In genomic region chr6:111057074-111057752, GRCh38 we compare ENCODE assay signal across 8 cellular contexts. TPM values are rescaled to one million over a fixed set of nuclear protein-coding genes. Genes with fewer than 3 reads are reported as not detected.
DNase-seq lines count a peak whose midpoint lies in the region; ATAC-seq and TF ChIP-seq lines count a peak whose summit lies in the region.

No MANE protein-coding gene starts in this region.

- no peak for TF ChIP-seq POLR2A in testis (IDR thresholded peaks at IDR 0.05)

- peaks cover 0 to 3% (median 0%) of the 10 kb centered on the region in 3 donors for H3K36me3 Mint-ChIP-seq in immature natural killer cell

- no peaks in the 10 kb centered on the region for H3K9me3 Mint-ChIP-seq in immature natural killer cell

- TF ChIP-seq CTCF in testis (IDR thresholded peaks at IDR 0.05), result peak; percentile 56 to 71 (median 61)

- H3K27ac ChIP-seq in testis, result no peak overlapping the region

- H3K27me3 ChIP-seq in testis, result no peaks in the 10 kb centered on the region

- no peak overlapping the region for H3K4me3 Mint-ChIP-seq in immature natural killer cell

- no peak overlapping the region for H3K27ac Mint-ChIP-seq in immature natural killer cell

- intact Hi-C loops in testis (cut with DNase I; ENCODE audit: low total_unique reads), result no loop called here

- ATAC-seq in HG02759 (IDR thresholded peaks at IDR 0.05; ENCODE audit: unreplicated experiment), result peak; percentile 62

- peak; percentile 59 for DNase-seq in SIG-M5 treated with dmso at 0.1 percent for 504 hours (lab: John Stamatoyannopoulos, UW; ENCODE audit: unreplicated experiment)
- no peak for DNase-seq in SIG-M5 (lab: John Stamatoyannopoulos, UW)
- peak; percentile 52 for DNase-seq in NCI-H69 (lab: John Stamatoyannopoulos, UW)
- peak; percentile 45 for DNase-seq in amniotic epithelial cell (ENCODE audit: low read depth)
- peak in 2 of 3 donors; percentile 2 to 4 for DNase-seq in immature natural killer cell
- no peak for DNase-seq in testis
- DNase-seq in activated CD4-positive, CD25-positive, alpha-beta regulatory T cell treated with anti-CD3 and anti-CD28 coated beads, Interleukin-2, amount 50 U/mL, for 72 hours, result no peak

- 55 to 59% methylated on average over 12 of the region's 12 CpGs for WGBS in testis, 2 donors

- H3K4me1 ChIP-seq in testis, result no peaks in the 10 kb centered on the region

- peaks cover 5 to 6% (median 6%) of the 10 kb centered on the region in 3 donors for H3K27me3 Mint-ChIP-seq in immature natural killer cell (ENCODE audit: low read depth in 3 of 3)

- no peaks in the 10 kb centered on the region for H3K4me1 Mint-ChIP-seq in immature natural killer cell

- H3K36me3 ChIP-seq in testis (ENCODE audit: low read depth, missing control alignments), result no peaks in the 10 kb centered on the region

- no peak overlapping the region for H3K4me3 ChIP-seq in testis

- no peaks in the 10 kb centered on the region for H3K9me3 ChIP-seq in testis

RNA-seq across cellular contexts. Expression of gene SLC16A10, which starts 30.1 kb away (rescaled TPM):
- polyA plus RNA-seq in immature natural killer cell (not detected), testis (ENCODE audit: insufficient read depth, low read depth, low replicate concordance) (9.0 TPM)
- total RNA-seq in testis, result 10 to 100 TPM; 12.0 to 16.9 TPM

Comparison
In these comparisons a context has a peak if more than half of its experiments do, and no peak if none do; other contexts are left out.
1. DNase-seq: peak in SIG-M5 treated with dmso at 0.1 percent for 504 hours (single experiment), NCI-H69 (single experiment), amniotic epithelial cell (single experiment) and immature natural killer cell (2 of 3); none in SIG-M5 (single experiment), testis (single experiment) and activated CD4-positive, CD25-positive, alpha-beta regulatory T cell treated with anti-CD3 and anti-CD28 coated beads, Interleukin-2, amount 50 U/mL, for 72 hours (single experiment).